In the genomic region with DNA sequence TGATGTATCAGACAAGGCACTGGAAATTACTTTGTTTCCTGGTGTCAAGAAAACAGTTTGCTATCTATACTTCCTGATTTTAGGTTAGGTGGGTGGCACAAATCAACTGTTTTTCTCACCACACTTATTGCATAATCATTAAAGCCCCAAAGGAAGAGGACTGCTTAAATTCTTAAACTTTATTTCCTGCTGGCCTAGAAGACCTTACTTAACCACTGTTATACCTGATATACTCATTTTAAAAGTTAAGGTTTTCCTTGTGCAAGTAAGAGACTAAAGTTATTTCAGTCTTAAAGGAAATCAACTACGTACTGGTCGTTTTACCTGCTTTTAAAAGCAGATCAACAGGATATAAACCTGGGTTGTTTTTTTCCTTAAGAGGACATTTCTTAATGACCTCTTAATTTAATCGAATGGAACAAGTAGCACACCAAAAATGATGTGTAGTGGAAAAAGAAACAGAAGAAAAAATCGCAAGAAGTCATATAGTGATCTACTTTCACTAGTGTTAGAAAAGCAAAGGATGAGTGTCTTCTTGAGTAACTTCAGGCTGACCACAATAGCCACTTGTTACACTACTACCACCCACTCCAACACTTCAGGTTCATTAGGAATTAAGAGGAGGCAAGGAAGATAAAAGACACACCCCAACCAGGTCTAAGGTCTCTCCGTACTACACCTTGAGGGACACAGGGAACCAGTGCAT, we compare ENCODE assay signal across 8 cellular contexts. TPM values are rescaled to one million over a fixed set of nuclear protein-coding genes. Genes with fewer than 3 reads are reported as not detected.
DNase-seq lines count a peak whose midpoint lies in the region; ATAC-seq lines count a peak whose summit lies in the region.

No MANE protein-coding gene starts in this region.

- H3K36me3 ChIP-seq in SJSA1 (peaks cover 13% of the 10 kb centered on the region), endocrine pancreas (ENCODE audit: control insufficient read depth, insufficient read depth, low read length) (no peaks in the 10 kb centered on the region), muscle layer of duodenum (ENCODE audit: control insufficient read depth in 1 of 2, insufficient read depth in 2 of 2, low read length in 2 of 2) (peaks cover 0 to 7% of the 10 kb centered on the region in 2 donors)

- peak overlapping the region; percentile 99 for H3K9ac ChIP-seq in endocrine pancreas (ENCODE audit: control insufficient read depth, insufficient read depth, low read length)

- H3K27me3 ChIP-seq in SJSA1 (replicated peaks), result no peaks in the 10 kb centered on the region
- no peaks in the 10 kb centered on the region for H3K27me3 ChIP-seq in endocrine pancreas (ENCODE audit: control insufficient read depth, insufficient read depth, low read length)
- H3K27me3 ChIP-seq in muscle layer of duodenum (ENCODE audit: low read depth, low read length), result no peaks in the 10 kb centered on the region

- intact Hi-C loops in Right ventricle myocardium inferior (cut with DNase I), result loop anchor here (2.0 to 10.0 kb wide), 3 partner anchors 37 to 137 kb away; no protein-coding TSS in a partner anchor
- intact Hi-C loops in cardiac septum (cut with DNase I), result loop anchor here (5.0 to 10.0 kb wide), 3 partner anchors 36 to 137 kb away; no protein-coding TSS in a partner anchor

- DNase-seq in Right ventricle myocardium inferior (ENCODE audit: missing footprints) (no peak), cardiac septum (ENCODE audit: low spot score) (no peak), SJSA1 (ENCODE audit: low read depth in 1 of 2, low spot score in 2 of 2) (peak in 1 of 2 experiments; percentile 46), NCI-H2107 treated with DMSO at 0.1 percent for 48 hours (lab: John Stamatoyannopoulos, UW; ENCODE audit: unreplicated experiment) (no peak), NCI-H146 (lab: John Stamatoyannopoulos, UW) (no peak)

- no peaks in the 10 kb centered on the region for H3K9me3 ChIP-seq in SJSA1 (replicated peaks)
- H3K9me3 ChIP-seq in endocrine pancreas (ENCODE audit: control insufficient read depth, low read length), result no peaks in the 10 kb centered on the region
- no peaks in the 10 kb centered on the region for H3K9me3 ChIP-seq in muscle layer of duodenum (ENCODE audit: control insufficient read depth in 1 of 2, low read length in 2 of 2)

- peak overlapping the region; percentile 62; the same call in 1 of the 2 replicates for H3K27ac ChIP-seq in SJSA1
- H3K27ac ChIP-seq in muscle layer of duodenum (ENCODE audit: low read length), result peak overlapping the region; percentile 96

- H3K4me1 ChIP-seq in SJSA1 (replicated peaks) (peaks cover 10% of the 10 kb centered on the region), endocrine pancreas (ENCODE audit: control insufficient read depth, insufficient read depth, low read length) (peaks cover 16% of the 10 kb centered on the region), muscle layer of duodenum (ENCODE audit: control insufficient read depth in 1 of 2, insufficient read depth in 2 of 2, low read length in 2 of 2) (peaks cover 6 to 28% of the 10 kb centered on the region in 2 donors)

- H3K4me3 ChIP-seq in SJSA1 (peak overlapping the region; percentile 61), endocrine pancreas (ENCODE audit: control insufficient read depth, insufficient read depth, low read length) (peak overlapping the region; percentile 99), muscle layer of duodenum (ENCODE audit: low read depth in 1 of 2, low read length in 2 of 2) (peak overlapping the region; percentile 91 to 96)

- peak; percentile 14 for ATAC-seq in Right ventricle myocardium inferior
- ATAC-seq in HG03457 (IDR thresholded peaks at IDR 0.05; ENCODE audit: unreplicated experiment), result no peak

RNA-seq across cellular contexts. Expression of a gene that starts 1.0 kb away (rescaled TPM):
- 56.5 TPM for total RNA-seq in Right ventricle myocardium inferior
- total RNA-seq in cardiac septum, result 53.0 TPM
- total RNA-seq in SJSA1 (2014; rRNA removed; shearing (Covaris generic)), result 79.4 and 95.4 TPM in 2 replicates
